ENCODE assay signal across 26 cellular contexts in genomic region chr10:531541-531940, GRCh38.
"Had no signal": no experiment of that assay in that cellular context is flagged by ENCODE, and none has a peak within 500 bp of the region (broad histone marks: within the 10 kb centered on the region; RNA-seq: fewer than 3 reads in every experiment).

No MANE protein-coding gene starts in this region.

- H3K4me3 Mint-ChIP-seq: activated CD8-positive, alpha-beta T cell treated with anti-CD3 and anti-CD28 coated beads, Interleukin-2, amount 10 ng/mL, durations not matched to agents 7 days and 5 days; activated naive CD8-positive, alpha-beta T cell treated with anti-CD3 and anti-CD28 coated beads, Interleukin-2, amount 50 U/mL, for 24 hours; T-helper 1 cell treated with Interleukin-12 subunit alpha and Interleukin-12 subunit beta and Interleukin-4 antibody, amounts not matched to agents 30 μg/mL and 1 μg/mL, for 36 hours; WTC11 had no signal

- H3K4me1 Mint-ChIP-seq: activated naive CD8-positive, alpha-beta T cell treated with anti-CD3 and anti-CD28 coated beads, Interleukin-2, amount 50 U/mL, for 24 hours had no signal

- H3K27ac ChIP-seq: ascending aorta, body of pancreas, SJSA1 had no signal

- H3K9me3 ChIP-seq: ascending aorta, body of pancreas, SJSA1 had no signal

- H3K4me1 ChIP-seq: ascending aorta had no signal

- H3K27ac Mint-ChIP-seq: activated CD8-positive, alpha-beta T cell treated with anti-CD3 and anti-CD28 coated beads, Interleukin-2, amount 10 ng/mL, durations not matched to agents 7 days and 5 days; activated naive CD8-positive, alpha-beta T cell treated with anti-CD3 and anti-CD28 coated beads, Interleukin-2, amount 50 U/mL, for 24 hours; T-helper 1 cell treated with Interleukin-12 subunit alpha and Interleukin-12 subunit beta and Interleukin-4 antibody, amounts not matched to agents 30 μg/mL and 1 μg/mL, for 36 hours; WTC11 had no signal

- H3K36me3 Mint-ChIP-seq: WTC11 had no signal

- H3K27me3 ChIP-seq: ascending aorta, body of pancreas, SJSA1 had no signal

- H3K36me3 ChIP-seq: ascending aorta had no signal

- H3K4me3 ChIP-seq: ascending aorta, body of pancreas, SJSA1 had no signal

- DNase-seq: activated CD4-positive, alpha-beta T cell treated with anti-CD3 and anti-CD28 coated beads for 48 hours; activated CD4-positive, alpha-beta T cell treated with anti-CD3 and anti-CD28 coated beads, Interleukin-2, amount 50 U/mL, for 4 hours; activated CD4-positive, CD25-positive, alpha-beta regulatory T cell treated with anti-CD3 and anti-CD28 coated beads, Interleukin-2, amount 50 U/mL, for 72 hours; activated CD8-positive, alpha-beta memory T cell treated with anti-CD3 and anti-CD28 coated beads, Interleukin-2, amount 50 U/mL, for 48 hours; activated CD8-positive, alpha-beta T cell treated with anti-CD3 and anti-CD28 coated beads, Interleukin-2, amount 10 ng/mL, durations not matched to agents 7 days and 5 days; activated naive CD4-positive, alpha-beta T cell treated with anti-CD3 and anti-CD28 coated beads, Interleukin-2, amount 50 U/mL, for 16 hours; activated naive CD8-positive, alpha-beta T cell treated with anti-CD3 and anti-CD28 coated beads, Interleukin-2, amount 50 U/mL, for 24 hours; activated T-cell treated with anti-CD3 and anti-CD28 coated beads, Interleukin-2, amount 50 U/mL, for 1 hour; amniotic stem cell; body of pancreas; central memory CD4-positive, alpha-beta T cell; Kasumi-1; NCI-H1105 treated with DMSO at 0.1 percent for 48 hours; NCI-H1436 treated with DMSO at 0.1 percent for 48 hours; NCI-H187; NCI-H2081; NCI-H524; PC-3; SHP77; SW 1271; T-helper 9 cell had no signal

- H3K9me3 Mint-ChIP-seq: activated naive CD8-positive, alpha-beta T cell treated with anti-CD3 and anti-CD28 coated beads, Interleukin-2, amount 50 U/mL, for 24 hours; T-helper 1 cell treated with Interleukin-12 subunit alpha and Interleukin-12 subunit beta and Interleukin-4 antibody, amounts not matched to agents 30 μg/mL and 1 μg/mL, for 36 hours; WTC11 had no signal

- ATAC-seq: activated CD8-positive, alpha-beta T cell treated with anti-CD3 and anti-CD28 coated beads, Interleukin-2, amount 10 ng/mL, durations not matched to agents 7 days and 5 days; activated naive CD8-positive, alpha-beta T cell treated with anti-CD3 and anti-CD28 coated beads, Interleukin-2, amount 50 U/mL, for 24 hours; body of pancreas; PC-3; SK-N-SH treated with all-trans-retinoic acid at 6 μM for 48 hours; WTC11 had no signal
